Comparison of ENCODE assay signal across 15 cellular contexts in genomic region chr1:160210563-160210962, GRCh38. TPM values are rescaled to one million over a fixed set of nuclear protein-coding genes. Genes with fewer than 3 reads are reported as not detected.
DNase-seq lines count a peak whose midpoint lies in the region; ATAC-seq and TF ChIP-seq lines count a peak whose summit lies in the region.
"Had no signal": no experiment of that assay in that cellular context is flagged by ENCODE, and none has a peak within 500 bp of the region (broad histone marks: within the 10 kb centered on the region; RNA-seq: fewer than 3 reads in every experiment).

No MANE protein-coding gene starts in this region.

- H3K4me1 ChIP-seq in CD8-positive, alpha-beta T cell (ENCODE audit: insufficient read depth, low read length) = peaks cover 9% of the 10 kb centered on the region
- peaks cover 50 to 54% (median 52%) of the 10 kb centered on the region in 3 donors for H3K4me1 ChIP-seq in skeletal muscle tissue (ENCODE audit: control insufficient read depth in 3 of 3, insufficient read depth in 3 of 3, low read length in 3 of 3)

- no peak for DNase-seq in CD8-positive, alpha-beta T cell
- DNase-seq in left ventricle myocardium superior (peak; percentile 43), NCI-H69 (lab: John Stamatoyannopoulos, UW) (no peak), GDM1 (lab: John Stamatoyannopoulos, UW) (no peak)
- DNase-seq: activated CD4-positive, alpha-beta T cell treated with anti-CD3 and anti-CD28 coated beads, Interleukin-2, amount 50 U/mL, for 48 hours; left lung; NCI-H1105 treated with DMSO at 0.1 percent for 48 hours; NCI-H510A had no signal

- H3K36me3 Mint-ChIP-seq in CD8-positive, alpha-beta T cell = peaks cover 56% of the 10 kb centered on the region
- H3K36me3 Mint-ChIP-seq in activated T-helper 17 cell treated with anti-CD3 and anti-CD28 coated beads, Interleukin-2, amount 50 U/mL, for 72 hours (ENCODE audit: low read depth) = peaks cover 97% of the 10 kb centered on the region

- no peak overlapping the region for H3K4me3 Mint-ChIP-seq in CD8-positive, alpha-beta T cell
- no peak overlapping the region for H3K4me3 Mint-ChIP-seq in activated T-helper 17 cell treated with anti-CD3 and anti-CD28 coated beads, Interleukin-2, amount 50 U/mL, for 72 hours
- H3K4me3 Mint-ChIP-seq: activated naive CD4-positive, alpha-beta T cell treated with anti-CD3 and anti-CD28 coated beads, Interleukin-2, amount 50 U/mL, for 24 hours had no signal

- CTCF ChIA-PET in CD8-positive, alpha-beta T cell (lab: Charles Lee) = interaction anchor here (0.7 to 2.7 kb wide), 4 partner anchors 17 to 81 kb away, joined by 3 to 11 read pairs (median 6); no protein-coding TSS in a partner anchor

- TF ChIP-seq CTCF in CD8-positive, alpha-beta T cell (IDR thresholded peaks at IDR 0.05) = no peak

- H3K4me1 Mint-ChIP-seq in CD8-positive, alpha-beta T cell (ENCODE audit: low read depth) = peaks cover 28% of the 10 kb centered on the region
- H3K4me1 Mint-ChIP-seq in activated T-helper 17 cell treated with anti-CD3 and anti-CD28 coated beads, Interleukin-2, amount 50 U/mL, for 72 hours = peaks cover 39% of the 10 kb centered on the region

- POLR2A ChIA-PET in CD8-positive, alpha-beta T cell (lab: Charles Lee) = no interaction called here

- peak overlapping the region in 1 of 3 donors; percentile 35 for H3K9ac ChIP-seq in skeletal muscle tissue (ENCODE audit: low read depth in 1 of 3, low read length in 3 of 3)

- H3K27ac ChIP-seq in CD8-positive, alpha-beta T cell (ENCODE audit: low read depth, low read length) = no peak overlapping the region
- peak overlapping the region; percentile 88 for H3K27ac ChIP-seq in skeletal muscle tissue (ENCODE audit: low read depth, low read length)
- H3K27ac ChIP-seq: left lung had no signal

- no peaks in the 10 kb centered on the region for H3K27me3 Mint-ChIP-seq in CD8-positive, alpha-beta T cell (ENCODE audit: low read depth)
- no peaks in the 10 kb centered on the region for H3K27me3 Mint-ChIP-seq in activated T-helper 17 cell treated with anti-CD3 and anti-CD28 coated beads, Interleukin-2, amount 50 U/mL, for 72 hours
- H3K27me3 Mint-ChIP-seq: activated naive CD4-positive, alpha-beta T cell treated with anti-CD3 and anti-CD28 coated beads, Interleukin-2, amount 50 U/mL, for 24 hours had no signal

- H3K36me3 ChIP-seq in CD8-positive, alpha-beta T cell (ENCODE audit: insufficient read depth, low read length) = peaks cover 10% of the 10 kb centered on the region
- peaks cover 33 to 50% (median 37%) of the 10 kb centered on the region in 3 donors for H3K36me3 ChIP-seq in skeletal muscle tissue (ENCODE audit: control insufficient read depth in 3 of 3, insufficient read depth in 3 of 3, low read length in 3 of 3)

- H3K9me3 Mint-ChIP-seq in CD8-positive, alpha-beta T cell = no peaks in the 10 kb centered on the region
- H3K9me3 Mint-ChIP-seq in activated T-helper 17 cell treated with anti-CD3 and anti-CD28 coated beads, Interleukin-2, amount 50 U/mL, for 72 hours = no peaks in the 10 kb centered on the region
- H3K9me3 Mint-ChIP-seq: activated naive CD4-positive, alpha-beta T cell treated with anti-CD3 and anti-CD28 coated beads, Interleukin-2, amount 50 U/mL, for 24 hours had no signal

- peak overlapping the region; percentile 79 for H3K27ac Mint-ChIP-seq in CD8-positive, alpha-beta T cell
- peak overlapping the region; percentile 69 for H3K27ac Mint-ChIP-seq in activated T-helper 17 cell treated with anti-CD3 and anti-CD28 coated beads, Interleukin-2, amount 50 U/mL, for 72 hours

- intact Hi-C loops in CD8-positive, alpha-beta T cell (cut with DNase I, micrococcal nuclease) = no loop called here
- intact Hi-C loops in left ventricle myocardium superior (cut with micrococcal nuclease) = no loop called here

- H3K9me3 ChIP-seq in CD8-positive, alpha-beta T cell (ENCODE audit: low read length) = no peaks in the 10 kb centered on the region
- no peaks in the 10 kb centered on the region for H3K9me3 ChIP-seq in skeletal muscle tissue (ENCODE audit: control insufficient read depth in 3 of 3, low read length in 3 of 3)
- H3K9me3 ChIP-seq: left lung had no signal

- ATAC-seq in CD8-positive, alpha-beta T cell = no peak
- no peak for ATAC-seq in activated T-helper 17 cell treated with anti-CD3 and anti-CD28 coated beads, Interleukin-2, amount 50 U/mL, for 72 hours (replicated peaks)
- no peak for ATAC-seq in left ventricle myocardium superior
- ATAC-seq in esophagus mucosa = no peak
- no peak for ATAC-seq in HG03354 (IDR thresholded peaks at IDR 0.05; ENCODE audit: poor library complexity, severe bottlenecking, unreplicated experiment)
- ATAC-seq: HepG2, left lung had no signal

- no peaks in the 10 kb centered on the region for H3K27me3 ChIP-seq in CD8-positive, alpha-beta T cell (ENCODE audit: insufficient read depth, low read length)
- H3K27me3 ChIP-seq in skeletal muscle tissue (ENCODE audit: control insufficient read depth in 3 of 3, insufficient read depth in 3 of 3, low read length in 3 of 3) = no peaks in the 10 kb centered on the region
- H3K27me3 ChIP-seq: left lung had no signal

- H3K4me3 ChIP-seq in CD8-positive, alpha-beta T cell (ENCODE audit: low read depth, low read length) = no peak overlapping the region
- no peak overlapping the region for H3K4me3 ChIP-seq in skeletal muscle tissue (ENCODE audit: low read length in 3 of 3)
- H3K4me3 ChIP-seq: left lung had no signal

RNA-seq across cellular contexts. Expression of gene PEA15, which starts 5.4 kb away (rescaled TPM):
- 10 to 100 TPM in 1 of 2 experiments, 1 to 10 TPM in 1; 9.1 to 10.9 TPM for total RNA-seq in CD8-positive, alpha-beta T cell
- 10 to 100 TPM; 48.7 to 49.4 TPM for total RNA-seq in activated T-helper 17 cell treated with anti-CD3 and anti-CD28 coated beads, Interleukin-2, amount 50 U/mL, for 72 hours
- total RNA-seq in left ventricle myocardium superior (277 TPM), skeletal muscle tissue (26.1 TPM), esophagus mucosa (107 TPM)

RNA-seq across cellular contexts. Expression of gene CASQ1, which starts 20.2 kb away (rescaled TPM):
- total RNA-seq in CD8-positive, alpha-beta T cell = not detected
- total RNA-seq in activated T-helper 17 cell treated with anti-CD3 and anti-CD28 coated beads, Interleukin-2, amount 50 U/mL, for 72 hours = not detected
- total RNA-seq in left ventricle myocardium superior = 20.0 TPM
- 616 TPM for total RNA-seq in skeletal muscle tissue
- 0.28 TPM for total RNA-seq in esophagus mucosa
- total RNA-seq: glomerular endothelial cell had no signal

RNA-seq across cellular contexts. Expression of gene DCAF8, which starts 51.8 kb away (rescaled TPM):
- 100 to 1,000 TPM; 152 to 162 TPM for total RNA-seq in CD8-positive, alpha-beta T cell
- total RNA-seq in activated T-helper 17 cell treated with anti-CD3 and anti-CD28 coated beads, Interleukin-2, amount 50 U/mL, for 72 hours = 100 to 1,000 TPM; 126 to 175 TPM
- 145 TPM for total RNA-seq in left ventricle myocardium superior
- total RNA-seq in skeletal muscle tissue = 63.2 TPM
- total RNA-seq in esophagus mucosa = 46.8 TPM

RNA-seq across cellular contexts. Expression of gene ATP1A4, which starts 59.2 kb away (rescaled TPM):
- not detected for total RNA-seq in CD8-positive, alpha-beta T cell
- total RNA-seq in activated T-helper 17 cell treated with anti-CD3 and anti-CD28 coated beads, Interleukin-2, amount 50 U/mL, for 72 hours = under 1 TPM in 1 of 2 donors, not detected in 1; 0.48 TPM
- not detected for total RNA-seq in left ventricle myocardium superior
- total RNA-seq in skeletal muscle tissue = under 0.01 TPM
- not detected for total RNA-seq in esophagus mucosa
- total RNA-seq: glomerular endothelial cell, HepG2, left lung had no signal

Comparison
In these comparisons a context has a peak if more than half of its experiments do, and no peak if none do; other contexts are left out.
1. RNA of gene CASQ1, which starts 20.2 kb away (total RNA-seq): 616 TPM in skeletal muscle tissue (single experiment); 20.0 TPM in left ventricle myocardium superior (single experiment), 0.28 TPM in esophagus mucosa (single experiment), not detected in activated T-helper 17 cell treated with anti-CD3 and anti-CD28 coated beads, Interleukin-2, amount 50 U/mL, for 72 hours and not detected in CD8-positive, alpha-beta T cell; every median in the first group is over 10 times any median in the second.